Comparison of ENCODE assay signal across 18 cellular contexts in the genomic region with DNA sequence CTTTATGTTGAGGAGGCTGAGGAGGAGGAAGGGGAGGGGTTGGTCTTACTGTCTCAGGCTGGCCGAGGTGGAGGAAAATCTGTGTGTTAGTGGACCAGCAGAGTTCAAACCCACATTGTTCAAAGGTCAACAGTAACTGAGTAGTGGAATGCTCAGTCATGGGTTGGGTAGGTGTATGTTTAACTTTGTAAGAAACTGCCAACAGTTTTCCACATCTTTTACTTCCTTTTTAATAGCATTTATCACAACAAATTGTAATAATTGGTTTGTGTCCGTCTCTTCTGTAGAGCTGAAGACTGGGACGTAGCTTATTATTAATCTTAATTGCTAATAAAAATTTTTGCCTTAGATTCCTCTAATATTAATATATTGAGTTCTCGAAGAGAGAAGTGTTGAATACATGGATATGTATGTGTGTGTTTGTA. TPM values are rescaled to one million over a fixed set of nuclear protein-coding genes. Genes with fewer than 3 reads are reported as not detected.
DNase-seq lines count a peak whose midpoint lies in the region; ATAC-seq, FAIRE-seq and TF ChIP-seq lines count a peak whose summit lies in the region.
"Had no signal": no experiment of that assay in that cellular context is flagged by ENCODE, and none has a peak within 500 bp of the region (broad histone marks: within the 10 kb centered on the region; RNA-seq: fewer than 3 reads in every experiment).

No MANE protein-coding gene starts in this region.

- peaks cover 12 to 52% of the 10 kb centered on the region in 2 experiments; a peak in 3 of 4 replicates for H3K79me1 ChIP-seq in IMR-90 (ENCODE audit: low read depth in 1 of 2, low read length in 2 of 2)

- H2BK20ac ChIP-seq in IMR-90 (ENCODE audit: low read depth, low read length), result no peak overlapping the region

- H3K4me2 ChIP-seq in IMR-90 (ENCODE audit: low read depth, low read length), result no peak overlapping the region
- H3K4me2 ChIP-seq in endothelial cell of umbilical vein (ENCODE audit: insufficient read depth, low read length), result no peak overlapping the region
- H3K4me2 ChIP-seq: BLaER1 had no signal

- no CpG with 5 or more reads among the region's 4 CpGs for WGBS in IMR-90 (ENCODE audit: extremely low coverage in 2 of 2, insufficient read length in 1 of 2), 2 experiments
- WGBS in aorta, 2 donors, result 76 to 81% methylated on average over 4 of the region's 4 CpGs

- H4K20me1 ChIP-seq in IMR-90 (ENCODE audit: insufficient read depth, low read length) (peaks cover 17% of the 10 kb centered on the region), endothelial cell of umbilical vein (replicated peaks; ENCODE audit: control insufficient read depth, extremely low read depth, insufficient read depth, low read length) (peaks cover 2% of the 10 kb centered on the region)

- H3K4me3 ChIP-seq in IMR-90 (ENCODE audit: insufficient read depth, low read depth, low read length) (no peak overlapping the region), endothelial cell of umbilical vein (replicated peaks in 1 of 3; ENCODE audit: insufficient read depth in 1 of 3, low read depth in 1 of 3, low read length in 3 of 3) (no peak overlapping the region), mucosa of descending colon (no peak overlapping the region), aorta (ENCODE audit: low read length in 2 of 2) (no peak overlapping the region)
- H3K4me3 ChIP-seq: BLaER1 had no signal

- H3K9me1 ChIP-seq in IMR-90 (ENCODE audit: insufficient read depth, low read length) (peaks cover 13% of the 10 kb centered on the region), endothelial cell of umbilical vein (replicated peaks; ENCODE audit: control insufficient read depth, extremely low read depth, insufficient read depth, low read length) (no peaks in the 10 kb centered on the region)

- H3K18ac ChIP-seq in IMR-90 (ENCODE audit: low read depth, low read length), result no peak overlapping the region

- no peak overlapping the region for H2BK120ac ChIP-seq in IMR-90 (ENCODE audit: low read depth, low read length)

- DNase-seq in IMR-90, result no peak
- peak; percentile 28 for DNase-seq in endothelial cell of umbilical vein (ENCODE audit: low read depth, low spot score)
- DNase-seq in mucosa of descending colon, result peak in 1 of 3 donors; percentile 45
- DNase-seq in aorta, result no peak
- DNase-seq in stimulated activated CD4-positive, alpha-beta T cell treated with anti-CD3 and anti-CD28 coated beads, Interleukin-1b, Interleukin-23, amount 100 ng/mL, for 48 hours, result no peak
- no peak for DNase-seq in GM12891 (ENCODE audit: insufficient read length, low spot score)
- DNase-seq: DMS153, EL, HCEC 1CT, Kasumi-1, NCI-H1417, NCI-H2029, NCI-H510A treated with DMSO at 0.1 percent for 48 hours, Peyer's patch, SHP77 treated with DMSO at 0.1 percent for 48 hours had no signal

- no peak overlapping the region for H2BK5ac ChIP-seq in IMR-90 (ENCODE audit: low read depth, low read length, poor library complexity, severe bottlenecking)

- intact Hi-C loops in IMR-90 (cut with micrococcal nuclease), result no loop called here
- intact Hi-C loops in endothelial cell of umbilical vein (cut with micrococcal nuclease), result no loop called here
- intact Hi-C loops in mucosa of descending colon (cut with DNase I, micrococcal nuclease), result no loop called here
- intact Hi-C loops in aorta (cut with DNase I), result no loop called here

- no peak overlapping the region for H2BK15ac ChIP-seq in IMR-90 (ENCODE audit: low read depth, low read length)

- H3K27me3 ChIP-seq in IMR-90 (ENCODE audit: control insufficient read depth, insufficient read depth, low read length) (no peaks in the 10 kb centered on the region), endothelial cell of umbilical vein (ENCODE audit: control insufficient read depth in 2 of 2, insufficient read depth in 2 of 2, low read length in 2 of 2) (no peaks in the 10 kb centered on the region), aorta (ENCODE audit: control insufficient read depth in 1 of 2, insufficient read depth in 2 of 2, low read length in 1 of 2) (no peaks in the 10 kb centered on the region)
- H3K27me3 ChIP-seq: Peyer's patch had no signal

- H2AK5ac ChIP-seq in IMR-90 (ENCODE audit: low read depth, low read length), result 0 out of 2 replicates have a peak overlapping the region, but pooled peaks have one; percentile 8

- H3K27ac ChIP-seq in IMR-90 (ENCODE audit: insufficient read depth, low read length), result no peak overlapping the region
- no peak overlapping the region for H3K27ac ChIP-seq in endothelial cell of umbilical vein (ENCODE audit: insufficient read depth, low read depth, low read length)
- H3K27ac ChIP-seq in aorta (ENCODE audit: low read depth in 1 of 2, low read length in 2 of 2), result no peak overlapping the region
- H3K27ac ChIP-seq: BLaER1 had no signal

- no peak overlapping the region for H4K8ac ChIP-seq in IMR-90 (ENCODE audit: low read depth in 2 of 2, low read length in 2 of 2)

- TF ChIP-seq CTCF in IMR-90 (conservative IDR thresholded peaks at IDR 0.05; ENCODE audit: low read depth, low read length) (no peak), endothelial cell of umbilical vein (IDR thresholded peaks at IDR 0.05; ENCODE audit: extremely low read depth in 1 of 2, insufficient read depth in 1 of 2, low read depth in 1 of 2, low read length in 2 of 2) (no peak), mucosa of descending colon (IDR thresholded peaks at IDR 0.05) (no peak)

- H3K14ac ChIP-seq in IMR-90 (replicated peaks; ENCODE audit: low read depth, low read length), result 0 out of 2 replicates have a peak overlapping the region, but pooled peaks have one; percentile 22

- FAIRE-seq in endothelial cell of umbilical vein (lab: Jason Lieb, UNC) (no peak), GM12891 (lab: Jason Lieb, UNC) (no peak)
- FAIRE-seq: GM18507 had no signal

- H3K9me3 ChIP-seq in IMR-90 (ENCODE audit: control insufficient read depth, insufficient read depth, low read length) (no peaks in the 10 kb centered on the region), endothelial cell of umbilical vein (replicated peaks; ENCODE audit: control insufficient read depth, insufficient read depth, low read length) (no peaks in the 10 kb centered on the region), mucosa of descending colon (no peaks in the 10 kb centered on the region), aorta (ENCODE audit: control insufficient read depth, low read length) (no peaks in the 10 kb centered on the region)
- H3K9me3 ChIP-seq: BLaER1, Peyer's patch had no signal

- no peak overlapping the region for H3K56ac ChIP-seq in IMR-90 (ENCODE audit: extremely low read depth, insufficient read depth, low read length)

- H4K91ac ChIP-seq in IMR-90 (ENCODE audit: insufficient read depth, low read depth, low read length), result no peak overlapping the region

- H2AFZ ChIP-seq in IMR-90 (replicated peaks; ENCODE audit: low read length, poor library complexity) (no peak overlapping the region), endothelial cell of umbilical vein (ENCODE audit: low read depth, low read length) (no peak overlapping the region)

- H3K79me2 ChIP-seq in endothelial cell of umbilical vein (ENCODE audit: control insufficient read depth, insufficient read depth, low read length), result peaks cover 8% of the 10 kb centered on the region

- POLR2A ChIA-PET in IMR-90 (lab: Charles Lee; ENCODE audit: unreplicated experiment) (no interaction called here), endothelial cell of umbilical vein (lab: Charles Lee) (interaction anchor here (0.7 kb wide), 1 partner anchor 123 kb away, joined by 3 read pairs; no protein-coding TSS in a partner anchor)

- no peak for TF ChIP-seq POLR2A in IMR-90 (IDR thresholded peaks at IDR 0.05; ENCODE audit: low read depth, low read length)
- no peak for TF ChIP-seq POLR2A in endothelial cell of umbilical vein (IDR thresholded peaks at IDR 0.05; ENCODE audit: low read depth, low read length)
- no peak for TF ChIP-seq POLR2A in GM12891 (IDR thresholded peaks at IDR 0.05; ENCODE audit: low read depth, low read length)

- H2AK9ac ChIP-seq in IMR-90 (replicated peaks; ENCODE audit: low read depth, low read length, poor library complexity), result no peak overlapping the region

- dilution Hi-C loops in IMR-90 (cut with HindIII; ENCODE audit: low sequenced_read_pairs, unreplicated experiment), result no loop called here
- dilution Hi-C loops in endothelial cell of umbilical vein (cut with MboI; ENCODE audit: extremely low pct_ligation_motif_present, low sequenced_read_pairs), result no loop called here

- H3K9ac ChIP-seq in IMR-90 (ENCODE audit: low read depth, low read length) (no peak overlapping the region), endothelial cell of umbilical vein (replicated peaks; ENCODE audit: extremely low read depth, insufficient read depth, low read length) (no peak overlapping the region)
- H3K9ac ChIP-seq: BLaER1 had no signal

- H3K4me1 ChIP-seq in IMR-90 (ENCODE audit: control insufficient read depth, insufficient read depth, low read length) (peaks cover 9% of the 10 kb centered on the region), endothelial cell of umbilical vein (ENCODE audit: control insufficient read depth, extremely low read depth, insufficient read depth, low read length) (peaks cover 16% of the 10 kb centered on the region), mucosa of descending colon (ENCODE audit: low read depth) (peaks cover 21% of the 10 kb centered on the region), aorta (ENCODE audit: control insufficient read depth in 1 of 2, insufficient read depth in 2 of 2, low read length in 2 of 2) (peaks cover 0 to 7% of the 10 kb centered on the region in 2 donors)

- H3K36me3 ChIP-seq in IMR-90 (ENCODE audit: control insufficient read depth, insufficient read depth, low read length) (peaks cover 5% of the 10 kb centered on the region), endothelial cell of umbilical vein (ENCODE audit: control insufficient read depth in 2 of 2, extremely low read depth in 1 of 2, insufficient read depth in 2 of 2, low read length in 2 of 2) (peaks cover 0 to 2% of the 10 kb centered on the region in 2 experiments), mucosa of descending colon (ENCODE audit: low read depth) (no peaks in the 10 kb centered on the region), aorta (ENCODE audit: control insufficient read depth in 1 of 2, insufficient read depth in 2 of 2, low read length in 1 of 2) (no peaks in the 10 kb centered on the region)
- H3K36me3 ChIP-seq: BLaER1 had no signal

- BruUV-seq in IMR-90 (replicated peaks; lab: Mats Ljungman, UMichigan) (no TSS peak), endothelial cell of umbilical vein (replicated peaks; lab: Mats Ljungman, UMichigan) (no TSS peak)

- no peak overlapping the region for H3K23ac ChIP-seq in IMR-90 (ENCODE audit: low read depth, low read length)

- no peak overlapping the region for H4K5ac ChIP-seq in IMR-90 (ENCODE audit: low read depth, low read length)

- CTCF ChIA-PET in IMR-90 (lab: Yijun Ruan, JAX) (no interaction called here), endothelial cell of umbilical vein (lab: Charles Lee) (interaction anchor here (0.6 to 1.5 kb wide), 2 partner anchors 9 to 36 kb away, joined by 3 to 6 read pairs; no protein-coding TSS in a partner anchor)

- no peak for TF ChIP-seq RAD21 in IMR-90 (IDR thresholded peaks at IDR 0.05; ENCODE audit: low read length)

- no peak overlapping the region for H3K4ac ChIP-seq in IMR-90 (ENCODE audit: low read depth, low read length)

- in situ Hi-C loops in IMR-90 (cut with MboI; ENCODE audit: low sequenced_read_pairs), result no loop called here

- ATAC-seq in IMR-90 (ENCODE audit: low read depth) (no peak), mucosa of descending colon (peak; percentile 81), aorta (ENCODE audit: low FRiP score) (no peak), HG03469 (IDR thresholded peaks at IDR 0.05; ENCODE audit: unreplicated experiment) (no peak)

RNA-seq across cellular contexts. Expression of a gene that starts 5.3 kb away (rescaled TPM):
- total RNA-seq in IMR-90 (2012; rRNA removed), result 18.8 and 23.6 TPM in 2 replicates
- polyA plus RNA-seq in IMR-90 (2012; rRNA removed), result 34.0 and 36.2 TPM in 2 replicates
- 24.2 and 40.8 TPM in 2 replicates for polyA plus RNA-seq in IMR-90 (2012; cell fraction: cytosol; rRNA removed)
- 174 and 188 TPM in 2 replicates for polyA plus RNA-seq in IMR-90 (2012; cell fraction: nucleus; rRNA removed; ENCODE audit: low replicate concordance)
- 36.4 and 37.3 TPM in 2 replicates for total RNA-seq in endothelial cell of umbilical vein
- polyA plus RNA-seq in endothelial cell of umbilical vein, result 49.2 and 55.9 TPM in 2 replicates
- 23.8 and 26.4 TPM in 2 replicates for polyA plus RNA-seq in endothelial cell of umbilical vein (2011; cell fraction: cytosol; rRNA removed)
- polyA plus RNA-seq in endothelial cell of umbilical vein (2011; cell fraction: nucleus; rRNA removed), result 112 and 129 TPM in 2 replicates
- 27.7 and 32.3 TPM in 2 replicates for polyA plus RNA-seq in endothelial cell of umbilical vein (2012)
- polyA minus RNA-seq in endothelial cell of umbilical vein, result 106 and 151 TPM in 2 replicates
- 19.3 TPM for polyA minus RNA-seq in endothelial cell of umbilical vein (2011; cell fraction: cytosol; rRNA and poly(A)+ RNA removed)
- 70.8 and 102 TPM in 2 replicates for polyA minus RNA-seq in endothelial cell of umbilical vein (2011; cell fraction: nucleus; rRNA and poly(A)+ RNA removed)
- 100 to 1,000 TPM in 1 of 3 donors, 10 to 100 TPM in 2; 88.5 to 105 (median 95.6) TPM for total RNA-seq in mucosa of descending colon
- total RNA-seq in aorta, result 100 to 1,000 TPM in 1 of 2 donors, 10 to 100 TPM in 1; 96.2 to 111 TPM
- 10 to 100 TPM; 13.4 to 47.5 TPM for polyA plus RNA-seq in aorta
- polyA plus RNA-seq in GM12891 (2012; ENCODE audit: low read depth, missing spikeins), result 27.1 TPM

RNA-seq across cellular contexts. Expression of a gene that starts 40.9 kb away (rescaled TPM):
- total RNA-seq in IMR-90 (2012; rRNA removed) (556 and 644 TPM in 2 replicates), endothelial cell of umbilical vein (663 and 684 TPM in 2 replicates), mucosa of descending colon (100 to 1,000 TPM in 1 of 3 donors, 10 to 100 TPM in 2; 19.3 to 246 (median 52.4) TPM), aorta (100 to 1,000 TPM; 569 to 643 TPM)
- polyA plus RNA-seq in IMR-90 (2012; rRNA removed) (491 and 533 TPM in 2 replicates), endothelial cell of umbilical vein (292 and 303 TPM in 2 replicates), aorta (100 to 1,000 TPM; 350 to 422 TPM)
- 401 and 422 TPM in 2 replicates for polyA plus RNA-seq in IMR-90 (2012; cell fraction: cytosol; rRNA removed)
- 174 and 195 TPM in 2 replicates for polyA plus RNA-seq in IMR-90 (2012; cell fraction: nucleus; rRNA removed; ENCODE audit: low replicate concordance)
- polyA plus RNA-seq in endothelial cell of umbilical vein (2011; cell fraction: cytosol; rRNA removed), result 292 and 325 TPM in 2 replicates
- polyA plus RNA-seq in endothelial cell of umbilical vein (2011; cell fraction: nucleus; rRNA removed), result 136 and 153 TPM in 2 replicates
- 489 and 555 TPM in 2 replicates for polyA plus RNA-seq in endothelial cell of umbilical vein (2012)
- polyA minus RNA-seq in endothelial cell of umbilical vein, result 263 and 271 TPM in 2 replicates
- polyA minus RNA-seq in endothelial cell of umbilical vein (2011; cell fraction: cytosol; rRNA and poly(A)+ RNA removed), result 99.5 TPM
- 60.6 and 86.5 TPM in 2 replicates for polyA minus RNA-seq in endothelial cell of umbilical vein (2011; cell fraction: nucleus; rRNA and poly(A)+ RNA removed)
- polyA plus RNA-seq in GM12891 (2012; ENCODE audit: low read depth, missing spikeins), result 2.0 TPM
